Comparison of ENCODE assay signal across 1 cellular context in genomic region chr7:107639070-107639469, GRCh38.
TF ChIP-seq lines count a peak whose summit lies in the region.

No MANE protein-coding gene starts in this region.

TF ChIP-seq in GM12878, 131 proteins besides CTCF, POLR2A, EP300 and RAD21:
- TF ChIP-seq ASH2L (IDR thresholded peaks at IDR 0.05; ENCODE audit: borderline replicate concordance, low read depth) (0 out of 2 replicates have a peak, but pooled peaks have one; percentile 7), PKNOX1 (IDR thresholded peaks at IDR 0.05) (0 out of 2 replicates have a peak, but pooled peaks have one; percentile 7)
